ENCODE assay signal across 25 cellular contexts in genomic region chr20:57482148-57482547, GRCh38. TPM values are rescaled to one million over a fixed set of nuclear protein-coding genes. Genes with fewer than 3 reads are reported as not detected.
DNase-seq lines count a peak whose midpoint lies in the region; ATAC-seq and TF ChIP-seq lines count a peak whose summit lies in the region.
"Had no signal": no experiment of that assay in that cellular context is flagged by ENCODE, and none has a peak within 500 bp of the region (broad histone marks: within the 10 kb centered on the region; RNA-seq: fewer than 3 reads in every experiment).

No MANE protein-coding gene starts in this region.

- H3K4me1 Mint-ChIP-seq in activated naive CD4-positive, alpha-beta T cell treated with anti-CD3 and anti-CD28 coated beads, Interleukin-2, amount 10 ng/mL, durations not matched to agents 7 days and 5 days: peaks cover 28% of the 10 kb centered on the region

- H3K9me2 ChIP-seq in OCI-LY1 (ENCODE audit: low read depth, low read length): no peaks in the 10 kb centered on the region

- H3F3A ChIP-seq in OCI-LY1 (ENCODE audit: insufficient read depth, low read length): peaks cover 6% of the 10 kb centered on the region

- ATAC-seq in GM21528 (IDR thresholded peaks at IDR 0.05; ENCODE audit: low FRiP score, unreplicated experiment) (no peak), HG02588 (IDR thresholded peaks at IDR 0.05; ENCODE audit: unreplicated experiment) (no peak)
- ATAC-seq: activated CD8-positive, alpha-beta T cell treated with anti-CD3 and anti-CD28 coated beads, Interleukin-2, amount 10 ng/mL, durations not matched to agents 7 days and 5 days; left lobe of liver had no signal

- peaks cover 1% of the 10 kb centered on the region for H3K9me3 Mint-ChIP-seq in activated naive CD4-positive, alpha-beta T cell treated with anti-CD3 and anti-CD28 coated beads, Interleukin-2, amount 10 ng/mL, durations not matched to agents 7 days and 5 days
- H3K9me3 Mint-ChIP-seq: activated T-helper 1 cell treated with anti-CD3 and anti-CD28 coated beads, Interleukin-12 subunit alpha, Interleukin-12 subunit beta, Interleukin-2, Interleukin-4 antibody, amounts not matched to agents 30 ng/mL and 10 ng/mL and 1 ng/mL, durations not matched to agents 14 hours and 24 hours and 36 hours; CD4-positive, alpha-beta T cell; stimulated activated naive CD8-positive, alpha-beta T cell treated with anti-CD3 and anti-CD28 coated beads, Interleukin-15, amount 100 ng/mL, for 72 hours had no signal

- DNase-seq in cardiac muscle cell (ENCODE audit: low read depth in 1 of 2, low spot score in 1 of 2): no peak
- no peak for DNase-seq in left ventricle myocardium inferior
- DNase-seq in iPS-NIHi7 (ENCODE audit: extremely low spot score): peak; percentile 36
- DNase-seq in NCI-H82 treated with DMSO at 0.1 percent for 48 hours (lab: John Stamatoyannopoulos, UW; ENCODE audit: unreplicated experiment): no peak
- DNase-seq in activated naive CD4-positive, alpha-beta T cell treated with anti-CD3 and anti-CD28 coated beads, Interleukin-2, amount 10 ng/mL, durations not matched to agents 7 days and 5 days: no peak
- DNase-seq: ACHN; activated CD8-positive, alpha-beta T cell treated with anti-CD3 and anti-CD28 coated beads, Interleukin-2, amount 10 ng/mL, durations not matched to agents 7 days and 5 days; DMS53; NCI-H146; NCI-H82; stimulated activated CD4-positive, alpha-beta T cell treated with anti-CD3 and anti-CD28 coated beads, Interleukin-1b, Interleukin-23, amount 100 ng/mL, for 48 hours; T-helper 1 cell had no signal

- H3K4me2 ChIP-seq in OCI-LY1 (ENCODE audit: low read length): peak overlapping the region; percentile 65
- H3K4me2 ChIP-seq: KMS-11 had no signal

- CTCF ChIA-PET in activated naive CD4-positive, alpha-beta T cell treated with anti-CD3 and anti-CD28 coated beads, Interleukin-2, amount 10 ng/mL, durations not matched to agents 7 days and 5 days (lab: Charles Lee): no interaction called here

- no peaks in the 10 kb centered on the region for H4K20me1 ChIP-seq in OCI-LY1 (ENCODE audit: insufficient read depth, low read length)

- H3K27ac Mint-ChIP-seq in activated naive CD4-positive, alpha-beta T cell treated with anti-CD3 and anti-CD28 coated beads, Interleukin-2, amount 10 ng/mL, durations not matched to agents 7 days and 5 days: no peak overlapping the region
- H3K27ac Mint-ChIP-seq: activated CD8-positive, alpha-beta T cell treated with anti-CD3 and anti-CD28 coated beads, Interleukin-2, amount 10 ng/mL, durations not matched to agents 7 days and 5 days; activated T-helper 1 cell treated with anti-CD3 and anti-CD28 coated beads, Interleukin-12 subunit alpha, Interleukin-12 subunit beta, Interleukin-2, Interleukin-4 antibody, amounts not matched to agents 30 ng/mL and 10 ng/mL and 1 ng/mL, durations not matched to agents 14 hours and 24 hours and 36 hours had no signal

- no peak overlapping the region for H3K4me3 Mint-ChIP-seq in activated naive CD4-positive, alpha-beta T cell treated with anti-CD3 and anti-CD28 coated beads, Interleukin-2, amount 10 ng/mL, durations not matched to agents 7 days and 5 days
- H3K4me3 Mint-ChIP-seq: activated CD8-positive, alpha-beta T cell treated with anti-CD3 and anti-CD28 coated beads, Interleukin-2, amount 10 ng/mL, durations not matched to agents 7 days and 5 days; activated T-helper 1 cell treated with anti-CD3 and anti-CD28 coated beads, Interleukin-12 subunit alpha, Interleukin-12 subunit beta, Interleukin-2, Interleukin-4 antibody, amounts not matched to agents 30 ng/mL and 10 ng/mL and 1 ng/mL, durations not matched to agents 14 hours and 24 hours and 36 hours had no signal

- H3K4me3 ChIP-seq in cardiac muscle cell: no peak overlapping the region
- H3K4me3 ChIP-seq in left ventricle myocardium inferior: no peak overlapping the region
- H3K4me3 ChIP-seq in OCI-LY1 (ENCODE audit: low read depth, low read length, poor library complexity, severe bottlenecking): peak overlapping the region; percentile 18
- H3K4me3 ChIP-seq: right lobe of liver, upper lobe of left lung had no signal

- H3K27me3 ChIP-seq in cardiac muscle cell (no peaks in the 10 kb centered on the region), left ventricle myocardium inferior (ENCODE audit: low read depth) (peaks cover 20% of the 10 kb centered on the region), OCI-LY1 (ENCODE audit: insufficient read depth, low read length) (no peaks in the 10 kb centered on the region)
- H3K27me3 ChIP-seq: right lobe of liver, upper lobe of left lung had no signal

- no peak for TF ChIP-seq CTCF in cardiac muscle cell (IDR thresholded peaks at IDR 0.05; ENCODE audit: low read depth, low read length)
- TF ChIP-seq CTCF in left ventricle myocardium inferior (IDR thresholded peaks at IDR 0.05; ENCODE audit: borderline replicate concordance): no peak
- TF ChIP-seq CTCF in OCI-LY1 (IDR thresholded peaks at IDR 0.05; ENCODE audit: low read length): peak; percentile 17; the same call in 1 of the 2 replicates

- H3K27ac ChIP-seq in cardiac muscle cell (peak overlapping the region; percentile 99), left ventricle myocardium inferior (replicated peaks) (no peak overlapping the region), OCI-LY1 (ENCODE audit: low read depth, low read length, poor library complexity, severe bottlenecking) (peak overlapping the region; percentile 98)
- H3K27ac ChIP-seq: KMS-11, right lobe of liver, upper lobe of left lung, VCaP had no signal

- H3K27me3 Mint-ChIP-seq in activated naive CD4-positive, alpha-beta T cell treated with anti-CD3 and anti-CD28 coated beads, Interleukin-2, amount 10 ng/mL, durations not matched to agents 7 days and 5 days: peaks cover 33% of the 10 kb centered on the region
- H3K27me3 Mint-ChIP-seq: CD4-positive, alpha-beta T cell; stimulated activated naive CD8-positive, alpha-beta T cell treated with anti-CD3 and anti-CD28 coated beads, Interleukin-15, amount 100 ng/mL, for 72 hours had no signal

- no peaks in the 10 kb centered on the region for H3K36me3 ChIP-seq in cardiac muscle cell
- no peaks in the 10 kb centered on the region for H3K36me3 ChIP-seq in left ventricle myocardium inferior
- H3K36me3 ChIP-seq in OCI-LY1 (ENCODE audit: insufficient read depth, low read length): peaks cover 31% of the 10 kb centered on the region
- H3K36me3 ChIP-seq: right lobe of liver, upper lobe of left lung had no signal

- H3K4me1 ChIP-seq in cardiac muscle cell (ENCODE audit: low read depth) (peaks cover 35% of the 10 kb centered on the region), left ventricle myocardium inferior (peaks cover 11% of the 10 kb centered on the region), OCI-LY1 (ENCODE audit: insufficient read depth, low read length, severe bottlenecking) (peaks cover 74% of the 10 kb centered on the region)
- H3K4me1 ChIP-seq: right lobe of liver, upper lobe of left lung had no signal

- no peaks in the 10 kb centered on the region for H3K79me2 ChIP-seq in OCI-LY1 (ENCODE audit: insufficient read depth, low read length)

- intact Hi-C loops in left ventricle myocardium inferior (cut with micrococcal nuclease): no loop called here

- H2AFZ ChIP-seq in OCI-LY1 (ENCODE audit: low read length): no peak overlapping the region

- H3K9me3 ChIP-seq in cardiac muscle cell (ENCODE audit: low read depth): no peaks in the 10 kb centered on the region
- no peaks in the 10 kb centered on the region for H3K9me3 ChIP-seq in left ventricle myocardium inferior (replicated peaks)
- no peaks in the 10 kb centered on the region; the same call in 1 of the 2 replicates for H3K9me3 ChIP-seq in OCI-LY1 (ENCODE audit: low read length)
- H3K9me3 ChIP-seq: right lobe of liver, upper lobe of left lung had no signal

- H3K36me3 Mint-ChIP-seq in activated naive CD4-positive, alpha-beta T cell treated with anti-CD3 and anti-CD28 coated beads, Interleukin-2, amount 10 ng/mL, durations not matched to agents 7 days and 5 days: no peaks in the 10 kb centered on the region

- H3K9ac ChIP-seq in OCI-LY1 (ENCODE audit: low read length): peak overlapping the region; percentile 45; the same call in 1 of the 2 replicates
- H3K9ac ChIP-seq: KMS-11 had no signal

RNA-seq across cellular contexts. Expression of gene CTCFL, which starts 42.8 kb away (rescaled TPM):
- total RNA-seq in cardiac muscle cell: 0.09 TPM in 1 of 2 replicates, not detected in the other
- polyA plus RNA-seq in cardiac muscle cell: 0.09 TPM in 1 of 2 replicates, not detected in the other
- total RNA-seq in left ventricle myocardium inferior: not detected
- total RNA-seq: activated CD8-positive, alpha-beta T cell treated with anti-CD3 and anti-CD28 coated beads, Interleukin-2, amount 10 ng/mL, durations not matched to agents 7 days and 5 days; activated T-helper 1 cell treated with anti-CD3 and anti-CD28 coated beads, Interleukin-12 subunit alpha, Interleukin-12 subunit beta, Interleukin-2, Interleukin-4 antibody, amounts not matched to agents 30 ng/mL and 10 ng/mL and 1 ng/mL, durations not matched to agents 14 hours and 24 hours and 36 hours; CD4-positive, alpha-beta T cell; mononuclear cell had no signal
- polyA plus RNA-seq: esophagus had no signal
